In genomic region chr19:49817964-49818690, GRCh38 we compare ENCODE assay signal across 8 cellular contexts. TPM values are rescaled to one million over a fixed set of nuclear protein-coding genes. Genes with fewer than 3 reads are reported as not detected.
DNase-seq lines count a peak whose midpoint lies in the region; ATAC-seq, FAIRE-seq and TF ChIP-seq lines count a peak whose summit lies in the region.

TSS of gene MED25 (plus strand) at chr19:49818289. CDS start at chr19:49818342, 53 bp downstream.

- H3K27me3 Mint-ChIP-seq in endothelial cell (ENCODE audit: unreplicated experiment) = peaks cover 20% of the 10 kb centered on the region

- no peaks in the 10 kb centered on the region for H3K4me1 ChIP-seq in NT2/D1 (ENCODE audit: insufficient read depth, insufficient read length)

- peak; percentile 55 for ATAC-seq in GM21360 (IDR thresholded peaks at IDR 0.05; ENCODE audit: unreplicated experiment)

- H3K27ac Mint-ChIP-seq in endothelial cell (ENCODE audit: unreplicated experiment) = peak within 1 kb of the TSS; percentile 100

- in situ Hi-C loops in Caki2 (cut with HindIII; ENCODE audit: low pct_unique_long_range_greater_than_20kb, low sequenced_read_pairs) = no loop called here

- peak; percentile 97 for DNase-seq in Caki2 (ENCODE audit: low read depth)
- peak; percentile 89 for DNase-seq in HTR-8/SVneo (ENCODE audit: insufficient read length, low spot score)
- peak; percentile 60 for DNase-seq in NT2/D1 (ENCODE audit: low read depth, low spot score)
- peak; percentile 96 for DNase-seq in activated CD8-positive, alpha-beta memory T cell treated with anti-CD3 and anti-CD28 coated beads, Interleukin-2, amount 50 U/mL, for 48 hours
- peak; percentile 88 for DNase-seq in endothelial cell (ENCODE audit: low spot score)
- DNase-seq in midbrain (lab: John Stamatoyannopoulos, UW) = peak; percentile 90
- peak; percentile 69 to 78 for DNase-seq in stimulated activated CD8-positive, alpha-beta memory T cell treated with anti-CD3 and anti-CD28 coated beads, Interleukin-2, amount 100 ng/mL, for 1 hour (ENCODE audit: low read depth in 2 of 2)

- H3K36me3 Mint-ChIP-seq in endothelial cell (ENCODE audit: low read depth, unreplicated experiment) = peaks cover 12% of the 10 kb centered on the region

- peak within 1 kb of the TSS; percentile 95 for H3K9ac ChIP-seq in NT2/D1 (ENCODE audit: insufficient read length, low read depth)

- peak within 1 kb of the TSS; percentile 93 for H3K4me3 ChIP-seq in NT2/D1 (ENCODE audit: insufficient read length, low read depth)

- no peaks in the 10 kb centered on the region for H3K27me3 ChIP-seq in NT2/D1 (ENCODE audit: insufficient read depth, insufficient read length)

- FAIRE-seq in HTR-8/SVneo (lab: Jason Lieb, UNC) = peak; percentile 65

- peak within 1 kb of the TSS; percentile 98 for H3K4me3 Mint-ChIP-seq in endothelial cell (ENCODE audit: unreplicated experiment)

- no peaks in the 10 kb centered on the region for H3K9me3 ChIP-seq in NT2/D1 (ENCODE audit: insufficient read depth, low read length)

- no peak for TF ChIP-seq CTCF in endothelial cell (IDR thresholded peaks at IDR 0.05; ENCODE audit: unreplicated experiment)

- H3K36me3 ChIP-seq in NT2/D1 (ENCODE audit: insufficient read depth, insufficient read length, low read length) = peaks cover 11% of the 10 kb centered on the region

- peaks cover 22% of the 10 kb centered on the region for H3K4me1 Mint-ChIP-seq in endothelial cell (ENCODE audit: unreplicated experiment)

- H3K9me3 Mint-ChIP-seq in endothelial cell (ENCODE audit: unreplicated experiment) = no peaks in the 10 kb centered on the region

RNA-seq across cellular contexts. Expression of gene MED25, which starts in this region (rescaled TPM):
- 27.0 and 34.7 TPM in 2 replicates for total RNA-seq in Caki2 (2014; rRNA removed; shearing (Covaris generic); ENCODE audit: low replicate concordance)
- total RNA-seq in endothelial cell (ENCODE audit: unreplicated experiment) = 117 TPM

Comparison
In these comparisons a context has a peak if more than half of its experiments do, and no peak if none do; other contexts are left out.
1. Peak in every context shown above with its lines: DNase-seq, ATAC-seq and H3K4me3 ChIP-seq.